23 cellular contexts compared by ENCODE assay signal in the genomic region with DNA sequence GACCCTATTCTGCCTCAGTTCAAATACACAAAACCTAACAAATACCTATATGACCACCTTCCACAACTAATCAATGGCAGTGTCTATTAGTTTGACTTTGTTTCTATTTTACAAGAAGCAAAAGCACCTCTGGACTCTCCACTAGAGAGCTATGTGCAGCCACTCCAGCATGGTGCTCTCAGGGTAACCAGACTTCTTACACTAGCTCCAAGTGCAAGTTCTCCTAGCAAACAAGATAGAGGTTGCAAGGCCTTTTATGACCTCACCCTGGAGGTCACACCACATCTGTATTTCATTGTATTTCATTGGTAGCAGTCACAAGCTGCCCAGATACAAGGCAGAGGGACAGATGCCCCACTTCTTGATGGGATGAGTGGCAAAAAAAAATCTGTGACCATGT. TPM values are rescaled to one million over a fixed set of nuclear protein-coding genes. Genes with fewer than 3 reads are reported as not detected.
DNase-seq lines count a peak whose midpoint lies in the region; ATAC-seq, FAIRE-seq and TF ChIP-seq lines count a peak whose summit lies in the region.
"Had no signal": no experiment of that assay in that cellular context is flagged by ENCODE, and none has a peak within 500 bp of the region (broad histone marks: within the 10 kb centered on the region; RNA-seq: fewer than 3 reads in every experiment).

No MANE protein-coding gene starts in this region.

- H3K9me2 ChIP-seq in Loucy (replicated peaks; ENCODE audit: low read depth, low read length), result no peaks in the 10 kb centered on the region

- no peak overlapping the region for H2AK5ac ChIP-seq in trophoblast cell (ENCODE audit: low read length)

- peak; percentile 52 for FAIRE-seq in bronchial epithelial cell (lab: Jason Lieb, UNC)
- FAIRE-seq: A204.1, GM12891, GM19239, H1 had no signal

- H3K14ac ChIP-seq in trophoblast cell (ENCODE audit: low read length), result no peak overlapping the region

- H3K4ac ChIP-seq in trophoblast cell (ENCODE audit: low read depth, low read length), result no peak overlapping the region

- H2BK120ac ChIP-seq in trophoblast cell (ENCODE audit: insufficient read depth, low read length, poor library complexity), result no peak overlapping the region

- H3K79me2 ChIP-seq in Loucy (ENCODE audit: insufficient read depth, low read length) (no peaks in the 10 kb centered on the region), trophoblast cell (ENCODE audit: control insufficient read depth, insufficient read depth, low read length, poor library complexity) (no peaks in the 10 kb centered on the region)

- H3K27me3 ChIP-seq in Loucy (ENCODE audit: insufficient read depth, low read length, poor library complexity, severe bottlenecking), result no peaks in the 10 kb centered on the region
- H3K27me3 ChIP-seq in bronchial epithelial cell (ENCODE audit: control insufficient read depth, insufficient read depth, low read length), result no peaks in the 10 kb centered on the region
- no peaks in the 10 kb centered on the region for H3K27me3 ChIP-seq in trophoblast cell (ENCODE audit: insufficient read depth, low read length)

- H3K4me2 ChIP-seq in Loucy (ENCODE audit: low read depth, low read length, poor library complexity, severe bottlenecking) (peak overlapping the region; percentile 53), trophoblast cell (ENCODE audit: low read length) (peak overlapping the region; percentile 27)

- peak overlapping the region; percentile 47 for H3K27ac ChIP-seq in KOPT-K1 (ENCODE audit: low read depth, low read length, poor library complexity, severe bottlenecking)
- H3K27ac ChIP-seq in trophoblast cell (ENCODE audit: low read depth, low read length), result no peak overlapping the region
- H3K27ac ChIP-seq: HL-60 had no signal

- no peak for ATAC-seq in HG03039 (IDR thresholded peaks at IDR 0.05; ENCODE audit: unreplicated experiment)
- ATAC-seq in HG03521 (IDR thresholded peaks at IDR 0.05; ENCODE audit: unreplicated experiment), result no peak

- no peak overlapping the region for H2BK5ac ChIP-seq in trophoblast cell (ENCODE audit: low read depth, low read length, poor library complexity)

- H3F3A ChIP-seq in Loucy (ENCODE audit: low read depth), result no peaks in the 10 kb centered on the region

- no peak overlapping the region for H4K12ac ChIP-seq in trophoblast cell (ENCODE audit: low read depth, low read length)

- no peak overlapping the region for H2BK12ac ChIP-seq in trophoblast cell (ENCODE audit: low read length)

- TF ChIP-seq CTCF in Loucy (conservative IDR thresholded peaks at IDR 0.05; ENCODE audit: low read length), result no peak
- TF ChIP-seq CTCF in bronchial epithelial cell (IDR thresholded peaks at IDR 0.05; ENCODE audit: insufficient read depth, low read length, severe bottlenecking), result no peak

- no peak for DNase-seq in bronchial epithelial cell (ENCODE audit: low read depth)
- DNase-seq in trophoblast cell, result no peak
- no peak for DNase-seq in putamen (ENCODE audit: low spot score)
- DNase-seq: C1 segment of cervical spinal cord; CD4-positive, CD25-positive, alpha-beta regulatory T cell; CD8-positive, alpha-beta memory T cell; DMS53; DND-41; EL; H9 had no signal

- H3K4me1 ChIP-seq in Loucy (ENCODE audit: insufficient read depth, low read length, poor library complexity, severe bottlenecking) (no peaks in the 10 kb centered on the region), trophoblast cell (ENCODE audit: control insufficient read depth in 1 of 2, insufficient read depth in 2 of 2, low read length in 2 of 2) (no peaks in the 10 kb centered on the region)

- no peaks in the 10 kb centered on the region for H3K79me1 ChIP-seq in trophoblast cell (ENCODE audit: low read length)

- no peak overlapping the region for H3K23ac ChIP-seq in trophoblast cell (ENCODE audit: low read length)

- H3K9me3 ChIP-seq in KOPT-K1 (ENCODE audit: insufficient read depth, low read length, poor library complexity, severe bottlenecking), result no peaks in the 10 kb centered on the region
- H3K9me3 ChIP-seq in Loucy (ENCODE audit: insufficient read depth, low read depth, low read length), result no peaks in the 10 kb centered on the region
- H3K9me3 ChIP-seq in trophoblast cell (ENCODE audit: insufficient read depth, low read depth, low read length), result peaks cover 7% of the 10 kb centered on the region
- H3K9me3 ChIP-seq: BE2C had no signal

- H4K20me1 ChIP-seq in Loucy (ENCODE audit: insufficient read depth, low read length, poor library complexity, severe bottlenecking), result no peaks in the 10 kb centered on the region

- H4K8ac ChIP-seq in trophoblast cell (ENCODE audit: low read depth, low read length), result no peak overlapping the region

- H2AFZ ChIP-seq in Loucy (ENCODE audit: low read length), result peak overlapping the region; percentile 41
- no peak overlapping the region for H2AFZ ChIP-seq in trophoblast cell (ENCODE audit: insufficient read depth, low read length, poor library complexity)

- H3K36me3 ChIP-seq in KOPT-K1 (ENCODE audit: insufficient read depth, low read length), result no peaks in the 10 kb centered on the region
- no peaks in the 10 kb centered on the region for H3K36me3 ChIP-seq in Loucy (ENCODE audit: insufficient read depth, low read length)
- no peaks in the 10 kb centered on the region for H3K36me3 ChIP-seq in bronchial epithelial cell (ENCODE audit: control insufficient read depth, insufficient read depth, low read length)
- H3K36me3 ChIP-seq in trophoblast cell (ENCODE audit: control insufficient read depth in 1 of 2, insufficient read depth in 2 of 2, low read length in 2 of 2), result no peaks in the 10 kb centered on the region
- H3K36me3 ChIP-seq: BE2C had no signal

- no peak overlapping the region for H4K91ac ChIP-seq in trophoblast cell (ENCODE audit: low read depth, low read length)

- peak overlapping the region; percentile 52 for H3K9ac ChIP-seq in Loucy (ENCODE audit: low read depth, low read length, poor library complexity, severe bottlenecking)
- H3K9ac ChIP-seq in trophoblast cell (ENCODE audit: low read length), result no peak overlapping the region

- no peak overlapping the region for H3K18ac ChIP-seq in trophoblast cell (ENCODE audit: low read length)

- H3K4me3 ChIP-seq in Loucy (ENCODE audit: low read length, poor library complexity, severe bottlenecking), result no peak overlapping the region
- H3K4me3 ChIP-seq in bronchial epithelial cell (ENCODE audit: low read depth, low read length), result no peak overlapping the region
- no peak overlapping the region for H3K4me3 ChIP-seq in trophoblast cell (ENCODE audit: low read depth, low read length)

RNA-seq across cellular contexts. Expression of gene ZNF263, which starts 8.3 kb away (rescaled TPM):
- 46.6 and 60.6 TPM in 2 replicates for total RNA-seq in bronchial epithelial cell
- polyA plus RNA-seq in trophoblast cell (2013), result 13.5 and 13.9 TPM in 2 replicates

RNA-seq across cellular contexts. Expression of gene MEFV, which starts 18.5 kb away (rescaled TPM):
- not detected in 2 replicates for total RNA-seq in bronchial epithelial cell
- polyA plus RNA-seq in trophoblast cell (2013), result 0.04 TPM in 1 of 2 replicates, not detected in the other
- total RNA-seq: CD4-positive, CD25-positive, alpha-beta regulatory T cell; G401; H1; H9; HT1080 had no signal
- polyA plus RNA-seq: CD4-positive, CD25-positive, alpha-beta regulatory T cell; CD8-positive, alpha-beta memory T cell; IgD-negative memory B cell had no signal

RNA-seq across cellular contexts. Expression of gene TIGD7, which starts 30.3 kb away (rescaled TPM):
- 2.4 and 5.5 TPM in 2 replicates for total RNA-seq in bronchial epithelial cell
- polyA plus RNA-seq in trophoblast cell (2013), result 1.8 and 2.1 TPM in 2 replicates

RNA-seq across cellular contexts. Expression of gene ZNF75A, which starts 30.4 kb away (rescaled TPM):
- total RNA-seq in bronchial epithelial cell, result 22.9 and 23.2 TPM in 2 replicates
- 17.4 and 17.5 TPM in 2 replicates for polyA plus RNA-seq in trophoblast cell (2013)

RNA-seq across cellular contexts. Expression of gene ZNF200, which starts 40.0 kb away (rescaled TPM):
- total RNA-seq in bronchial epithelial cell, result 9.5 and 9.9 TPM in 2 replicates
- 3.4 and 3.8 TPM in 2 replicates for polyA plus RNA-seq in trophoblast cell (2013)
